ENCODE assay signal across 11 cellular contexts in genomic region chr12:102484732-102485069, GRCh38. TPM values are rescaled to one million over a fixed set of nuclear protein-coding genes. Genes with fewer than 3 reads are reported as not detected.
DNase-seq lines count a peak whose midpoint lies in the region; ATAC-seq, FAIRE-seq and TF ChIP-seq lines count a peak whose summit lies in the region.
"Had no signal": no experiment of that assay in that cellular context is flagged by ENCODE, and none has a peak within 500 bp of the region (broad histone marks: within the 10 kb centered on the region; RNA-seq: fewer than 3 reads in every experiment).

No MANE protein-coding gene starts in this region.

- H3K79me2 ChIP-seq in KMS-11 (ENCODE audit: insufficient read depth, low read depth) (no peaks in the 10 kb centered on the region), GM12878 (ENCODE audit: control insufficient read depth, insufficient read depth, low read length) (peaks cover 2% of the 10 kb centered on the region; the same call in 1 of the 2 replicates), osteoblast (ENCODE audit: insufficient read depth, low read length) (no peaks in the 10 kb centered on the region)

- TF ChIP-seq RAD21 in GM12878 (IDR thresholded peaks at IDR 0.05; ENCODE audit: insufficient read depth, low read depth, low read length), result no peak

- H3K4me1 ChIP-seq in KMS-11 (ENCODE audit: low read depth, poor library complexity, severe bottlenecking) (peaks cover 66% of the 10 kb centered on the region), GM12878 (ENCODE audit: control insufficient read depth, insufficient read depth, low read length) (peaks cover 52% of the 10 kb centered on the region), osteoblast (ENCODE audit: insufficient read depth, low read length) (peaks cover 7% of the 10 kb centered on the region)
- H3K4me1 ChIP-seq: Peyer's patch had no signal

- no peaks in the 10 kb centered on the region for H3K36me3 ChIP-seq in KMS-11 (ENCODE audit: insufficient read depth)
- no peaks in the 10 kb centered on the region for H3K36me3 ChIP-seq in GM12878 (ENCODE audit: control insufficient read depth in 2 of 2, insufficient read depth in 2 of 2, low read length in 1 of 2)
- H3K36me3 ChIP-seq in osteoblast (ENCODE audit: insufficient read depth, low read length), result no peaks in the 10 kb centered on the region
- H3K36me3 ChIP-seq: Peyer's patch had no signal

- no peak for TF ChIP-seq POLR2A in GM12878 (IDR thresholded peaks at IDR 0.05; ENCODE audit: low read depth, low read length)

- DNase-seq in NCI-H2171 treated with DMSO at 0.1 percent for 48 hours (lab: John Stamatoyannopoulos, UW) (peak; percentile 39), NCI-H2171 (lab: John Stamatoyannopoulos, UW) (no peak), GM12878 (ENCODE audit: low read depth, low spot score) (no peak), osteoblast (ENCODE audit: insufficient read length, low spot score, missing footprints) (no peak), dermis blood vessel endothelial cell (no peak)
- DNase-seq: DMS 273 treated with DMSO at 0.1 percent for 48 hours, GOT3 had no signal

- intact Hi-C loops in GM12878 (cut with micrococcal nuclease; ENCODE audit: unreplicated experiment), result loop anchor here (1.0 to 5.0 kb wide), 9 partner anchors 14 to 567 kb away; partner anchors contain the start of genes NUP37 and PARPBP

- H3K9me3 ChIP-seq in GM12878 (replicated peaks; ENCODE audit: control insufficient read depth, insufficient read depth, low read length), result peaks cover 3% of the 10 kb centered on the region
- H3K9me3 ChIP-seq in osteoblast (ENCODE audit: low read depth, low read length), result no peaks in the 10 kb centered on the region
- H3K9me3 ChIP-seq: Peyer's patch had no signal

- no peak for FAIRE-seq in GM12878 (lab: Jason Lieb, UNC)

- TF ChIP-seq CTCF in KMS-11 (conservative IDR thresholded peaks at IDR 0.05; ENCODE audit: low read depth, low read length), result peak; percentile 60
- TF ChIP-seq CTCF in GM12878 (IDR thresholded peaks at IDR 0.05 in 2 of 3, conservative IDR thresholded peaks at IDR 0.05 in 1 of 3; ENCODE audit: control insufficient read depth in 2 of 3, extremely low read depth in 1 of 3, insufficient read depth in 1 of 3, low read depth in 3 of 3, low read length in 3 of 3), result no peak
- TF ChIP-seq CTCF in osteoblast (IDR thresholded peaks at IDR 0.05; ENCODE audit: extremely low read depth, low read depth, low read length), result no peak

- BruUV-seq in GM12878 (replicated peaks; lab: Mats Ljungman, UMichigan), result no TSS peak

- H2AFZ ChIP-seq in KMS-11 (ENCODE audit: low read depth) (peak overlapping the region; percentile 57), GM12878 (ENCODE audit: control insufficient read depth, low read depth, low read length) (peak overlapping the region; percentile 64), osteoblast (ENCODE audit: low read length) (peak overlapping the region; percentile 85)

- no peak overlapping the region for H3K4me3 ChIP-seq in KMS-11 (IDR thresholded peaks at IDR 0.05; ENCODE audit: insufficient read depth, low read depth, low read length)
- peak overlapping the region; percentile 37 for H3K4me3 ChIP-seq in GM12878
- no peak overlapping the region for H3K4me3 ChIP-seq in osteoblast (ENCODE audit: insufficient read depth, low read length)

- H3K27me3 ChIP-seq in KMS-11 (ENCODE audit: insufficient read depth, low read depth) (no peaks in the 10 kb centered on the region), GM12878 (replicated peaks in 1 of 2; ENCODE audit: control insufficient read depth in 2 of 2, insufficient read depth in 2 of 2, low read length in 1 of 2) (no peaks in the 10 kb centered on the region), osteoblast (ENCODE audit: insufficient read depth, low read length) (no peaks in the 10 kb centered on the region)
- H3K27me3 ChIP-seq: Peyer's patch had no signal

- peak overlapping the region; percentile 67; the same call in 1 of the 2 replicates for H3K27ac ChIP-seq in KMS-11
- H3K27ac ChIP-seq in GM12878 (ENCODE audit: control insufficient read depth, insufficient read depth), result peak overlapping the region; percentile 100
- peak overlapping the region; percentile 66 for H3K27ac ChIP-seq in osteoblast (ENCODE audit: low read depth, low read length)

- WGBS in GM12878 (ENCODE audit: insufficient coverage, insufficient replicate concordance, low lambda C conversion rate, missing lambda C conversion rate), result 8% methylated on average over 1 of the region's 1 CpG

- in situ Hi-C loops in GM12878 (cut with MboI), result loop anchor here (5.0 kb wide), 1 partner anchor 552 kb away; no protein-coding TSS in a partner anchor

- H4K20me1 ChIP-seq in KMS-11 (ENCODE audit: insufficient read depth), result no peaks in the 10 kb centered on the region
- H4K20me1 ChIP-seq in GM12878 (ENCODE audit: control insufficient read depth, insufficient read depth), result no peaks in the 10 kb centered on the region
- no peaks in the 10 kb centered on the region for H4K20me1 ChIP-seq in osteoblast (ENCODE audit: insufficient read depth, low read length)

- ATAC-seq in GM12878 (no peak), esophagus mucosa (no peak), GM18870 (IDR thresholded peaks at IDR 0.05; ENCODE audit: unreplicated experiment) (no peak)

- POLR2A ChIA-PET in GM12878 (lab: Charles Lee), result interaction anchor here (0.6 to 1.5 kb wide), 4 partner anchors 13 to 256 kb away, joined by 3 to 6 read pairs (median 3); no protein-coding TSS in a partner anchor

- RAD21 ChIA-PET in GM12878 (lab: Charles Lee; ENCODE audit: unreplicated experiment), result interaction anchor here (0.6 to 3.8 kb wide), 28 partner anchors 14 to 567 kb away, joined by 3 to 28 read pairs (median 4); no protein-coding TSS in a partner anchor

- no peak for TF ChIP-seq EP300 in GM12878 (IDR thresholded peaks at IDR 0.05; ENCODE audit: borderline replicate concordance in 1 of 2, control insufficient read depth in 1 of 2, low read depth in 2 of 2, low read length in 2 of 2)

- SMC1A ChIA-PET in GM12878 (lab: Charles Lee; ENCODE audit: uncharacterized antibody, unreplicated experiment), result interaction anchor here (0.7 to 4.9 kb wide), 36 partner anchors 9 to 564 kb away, joined by 3 to 43 read pairs (median 5); partner anchors contain the start of gene WASHC3

- CTCF ChIA-PET in GM12878 (lab: Yijun Ruan, JAX), result interaction anchor here (0.6 to 4.5 kb wide), 35 partner anchors 9 to 661 kb away, joined by 3 to 34 read pairs (median 5); no protein-coding TSS in a partner anchor

- H3K9ac ChIP-seq in KMS-11, result no peak overlapping the region
- peak overlapping the region; percentile 90 for H3K9ac ChIP-seq in GM12878 (ENCODE audit: control insufficient read depth, insufficient read depth, low read length)

- H3K4me2 ChIP-seq in KMS-11 (peak overlapping the region; percentile 87), GM12878 (ENCODE audit: control insufficient read depth, insufficient read depth) (peak overlapping the region; percentile 91), osteoblast (ENCODE audit: insufficient read depth, low read length) (peak overlapping the region; percentile 75)

TF ChIP-seq in GM12878, 131 proteins besides CTCF, POLR2A, EP300 and RAD21 (continues in another document):
- TF ChIP-seq REST (IDR thresholded peaks at IDR 0.05; ENCODE audit: low read depth, low read length) (no peak), BHLHE40 (IDR thresholded peaks at IDR 0.05; ENCODE audit: borderline replicate concordance in 1 of 2, low read depth in 2 of 2, low read length in 1 of 2) (no peak), JUND (IDR thresholded peaks at IDR 0.05; ENCODE audit: low read depth, low read length) (no peak), TCF7 (IDR thresholded peaks at IDR 0.05; ENCODE audit: borderline replicate concordance) (no peak), SREBF1 (IDR thresholded peaks at IDR 0.05; ENCODE audit: low read length) (no peak)

RNA-seq across cellular contexts. Expression of gene IGF1, which starts 4.3 kb away (rescaled TPM):
- 21.3 and 22.3 TPM in 2 replicates for total RNA-seq in GM12878 (2013; cell fraction: nucleolus; rRNA removed)
- total RNA-seq in GM12878 (2014; rRNA removed) (2.4 and 2.6 TPM in 2 replicates), GM12878 (2014; rRNA removed; fragmentation: Illumina TruSeq; extraction: Trizol) (2.8 and 2.9 TPM in 2 replicates), GM12878 (2021) (3.2 and 3.4 TPM in 2 replicates), osteoblast (0.72 and 0.88 TPM in 2 replicates), esophagus mucosa (1.5 TPM), dermis blood vessel endothelial cell (0.34 and 1.0 TPM in 2 replicates)
- 6.5 TPM for polyA plus RNA-seq in GM12878 (2011; ENCODE audit: low read depth)
- polyA plus RNA-seq in GM12878 (2011; rRNA removed) (7.9 and 10.2 TPM in 2 replicates), GM12878 (2014; fragmentation: Illumina TruSeq; extraction: Trizol) (2.7 and 3.7 TPM in 2 replicates), GM12878 (2014; fragmentation: Nextera tagmentation; extraction: Ambion mirVana) (1 to 10 TPM; 6.2 to 9.2 TPM), GM12878 (2014; rRNA removed) (1.8 and 2.5 TPM in 2 replicates), GM12878 (2016; fragmentation: Nextera tagmentation; extraction: Ambion mirVana) (1 to 10 TPM; 2.6 to 4.9 TPM)
- polyA plus RNA-seq in GM12878 (2011; cell fraction: cytosol; rRNA removed), result 10.8 and 11.8 TPM in 2 replicates
- polyA plus RNA-seq in GM12878 (2011; cell fraction: nucleus; rRNA removed), result 3.6 and 4.2 TPM in 2 replicates
- 7.5 and 9.8 TPM in 2 replicates for polyA plus RNA-seq in GM12878 (2012)
- polyA minus RNA-seq in GM12878 (2011; rRNA and poly(A)+ RNA removed), result 5.2 and 11.5 TPM in 2 replicates
- 1.3 and 3.1 TPM in 2 replicates for polyA minus RNA-seq in GM12878 (2011; cell fraction: cytosol; rRNA and poly(A)+ RNA removed)
- polyA minus RNA-seq in GM12878 (2011; cell fraction: nucleus; rRNA and poly(A)+ RNA removed), result 3.9 and 8.5 TPM in 2 replicates
